9 cellular contexts compared by ENCODE assay signal in the genomic region with DNA sequence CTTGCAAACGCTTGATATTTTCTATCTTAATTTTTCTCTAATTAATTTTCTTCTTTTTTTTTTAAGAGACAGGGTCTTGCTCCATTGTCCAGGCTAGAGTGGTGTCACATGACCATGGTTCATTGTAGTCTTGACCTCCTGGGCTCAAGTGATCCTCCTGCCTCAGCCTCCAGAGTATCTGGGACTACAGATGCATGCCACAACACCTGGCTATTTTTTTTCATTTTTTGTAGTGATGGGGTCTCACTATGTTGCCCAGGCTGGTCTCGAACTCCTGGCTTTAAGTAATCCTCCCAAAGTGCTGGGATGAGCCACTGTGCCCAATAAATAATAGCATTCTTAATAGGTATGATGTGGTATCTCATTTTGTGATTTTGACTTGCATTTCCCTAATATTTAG. TPM values are rescaled to one million over a fixed set of nuclear protein-coding genes. Genes with fewer than 3 reads are reported as not detected.
"Had no signal": no experiment of that assay in that cellular context is flagged by ENCODE, and none has a peak within 500 bp of the region (broad histone marks: within the 10 kb centered on the region; RNA-seq: fewer than 3 reads in every experiment).

No MANE protein-coding gene starts in this region.

- H3K4me3 ChIP-seq: GM23338, HAP-1 had no signal

- ATAC-seq: GM23338, HCT116 had no signal

- H3K9me3 ChIP-seq: HAP-1 had no signal

- H2AFZ ChIP-seq: GM23338 had no signal

- FAIRE-seq: HTR-8/SVneo had no signal

- H3K36me3 ChIP-seq: HAP-1 had no signal

- H3K4me2 ChIP-seq: GM23338 had no signal

- DNase-seq: H7, IMR-90, KG1 had no signal

RNA-seq across cellular contexts. Expression of a gene that starts 32.3 kb away (rescaled TPM):
- total RNA-seq: H4, H7, HT-29, IMR-90 had no signal
- polyA plus RNA-seq: IMR-90 had no signal
